Comparison of ENCODE assay signal across 7 cellular contexts in genomic region chr1:241274693-241275092, GRCh38.
"Had no signal": no experiment of that assay in that cellular context is flagged by ENCODE, and none has a peak within 500 bp of the region (broad histone marks: within the 10 kb centered on the region; RNA-seq: fewer than 3 reads in every experiment).

No MANE protein-coding gene starts in this region.

- H3K4me3 ChIP-seq: GM23248, HAP-1 had no signal

- H3K36me3 ChIP-seq: HAP-1 had no signal

- H3K9me3 ChIP-seq: HAP-1 had no signal

- DNase-seq: GM23248, GOT3, H7, HFFc6, KBM-7 had no signal

- H2AFZ ChIP-seq: GM23248 had no signal

- H3K27ac ChIP-seq: GM23248, HL-60 had no signal

- H3K4me1 ChIP-seq: HAP-1 had no signal

- H3K9ac ChIP-seq: GM23248 had no signal
